10 cellular contexts compared by ENCODE assay signal in genomic region chr1:153668672-153669071, GRCh38. TPM values are rescaled to one million over a fixed set of nuclear protein-coding genes. Genes with fewer than 3 reads are reported as not detected.
DNase-seq lines count a peak whose midpoint lies in the region; ATAC-seq and TF ChIP-seq lines count a peak whose summit lies in the region.
"Not testable (repeated sequence)": the region's sequence is repeated elsewhere in the genome, so short reads cannot be mapped to it uniquely, and the experiment has no call there.
"Had no signal": no experiment of that assay in that cellular context is flagged by ENCODE, and none has a peak within 500 bp of the region (broad histone marks: within the 10 kb centered on the region; RNA-seq: fewer than 3 reads in every experiment).

No MANE protein-coding gene starts in this region.

- POLR2A ChIA-PET in CD4-positive, alpha-beta T cell (lab: Charles Lee) = interaction anchor here (0.9 to 1.7 kb wide), 3 partner anchors 10 to 322 kb away, joined by 3 to 4 read pairs (median 4); partner anchors contain the start of genes CHTOP, RPS27 and SNAPIN
- POLR2A ChIA-PET in HEK293 (lab: Yijun Ruan, JAX) = not testable (repeated sequence)
- POLR2A ChIA-PET in PC-3 (lab: Charles Lee; ENCODE audit: unreplicated experiment) (interaction anchor here (0.6 to 0.7 kb wide), 2 partner anchors 35 to 97 kb away, joined by 3 to 4 read pairs; partner anchors contain the start of gene CHTOP), MCF 10A (lab: Yijun Ruan, JAX) (interaction anchor here (0.6 to 8.0 kb wide), 9 partner anchors 8 to 353 kb away, joined by 3 to 80 read pairs (median 11); partner anchors contain the start of genes CHTOP, S100A14, S100A16 and SLC27A3)

- not testable (repeated sequence) for ATAC-seq in CD4-positive, alpha-beta T cell (ENCODE audit: poor library complexity); PC-3

- not testable (repeated sequence) for H3K9me3 Mint-ChIP-seq in CD4-positive, alpha-beta T cell; activated T-cell treated with anti-CD3 and anti-CD28 coated beads, Interleukin-2, amount 50 U/mL, for 24 hours; MCF 10A (ENCODE audit: unreplicated experiment); osteocyte (ENCODE audit: unreplicated experiment); type B pancreatic cell

- H3K27me3 Mint-ChIP-seq in CD4-positive, alpha-beta T cell; activated T-cell treated with anti-CD3 and anti-CD28 coated beads, Interleukin-2, amount 50 U/mL, for 24 hours; MCF 10A (ENCODE audit: insufficient read depth, unreplicated experiment); osteocyte (ENCODE audit: unreplicated experiment); type B pancreatic cell: not testable (repeated sequence)

- not testable (repeated sequence) for DNase-seq in CD4-positive, alpha-beta T cell; PC-3; MCF 10A (ENCODE audit: unreplicated experiment); hepatocyte (ENCODE audit: low spot score); osteocyte (ENCODE audit: extremely low spot score, unreplicated experiment); type B pancreatic cell (ENCODE audit: extremely low spot score, unreplicated experiment)
- peak; percentile 16 for DNase-seq in activated T-cell treated with anti-CD3 and anti-CD28 coated beads, Interleukin-2, amount 50 U/mL, for 24 hours

- peaks cover 18% of the 10 kb centered on the region for H4K20me1 ChIP-seq in PC-3 (ENCODE audit: low read length)
- not testable (repeated sequence) for H4K20me1 ChIP-seq in hepatocyte (ENCODE audit: insufficient read depth, poor library complexity, severe bottlenecking)

- H3K9me3 ChIP-seq in CD4-positive, alpha-beta T cell (ENCODE audit: control insufficient read depth, low read length); HEK293 (ENCODE audit: control insufficient read depth, insufficient read depth, low read depth, low read length); PC-3 (ENCODE audit: low read length); hepatocyte (ENCODE audit: low read depth): not testable (repeated sequence)

- not testable (repeated sequence) for H3K9me2 ChIP-seq in PC-3 (replicated peaks; ENCODE audit: low read length); hepatocyte (replicated peaks; ENCODE audit: insufficient read depth)

- H3K36me3 Mint-ChIP-seq in CD4-positive, alpha-beta T cell (ENCODE audit: low read depth) = peaks cover 50% of the 10 kb centered on the region
- not testable (repeated sequence) for H3K36me3 Mint-ChIP-seq in activated T-cell treated with anti-CD3 and anti-CD28 coated beads, Interleukin-2, amount 50 U/mL, for 24 hours (ENCODE audit: low read depth); MCF 10A (ENCODE audit: insufficient read depth, unreplicated experiment)
- peaks cover 37% of the 10 kb centered on the region for H3K36me3 Mint-ChIP-seq in osteocyte (ENCODE audit: unreplicated experiment)
- peaks cover 30% of the 10 kb centered on the region for H3K36me3 Mint-ChIP-seq in type B pancreatic cell

- not testable (repeated sequence) for H3K9ac ChIP-seq in PC-3 (ENCODE audit: low read length)

- H3K27me3 ChIP-seq in CD4-positive, alpha-beta T cell (ENCODE audit: control insufficient read depth, insufficient read depth, low read length); PC-3 (ENCODE audit: low read length); hepatocyte: not testable (repeated sequence)

- CTCF ChIA-PET in CD4-positive, alpha-beta T cell (lab: Charles Lee); PC-3 (lab: Charles Lee): not testable (repeated sequence)
- CTCF ChIA-PET in HEK293 (lab: Yijun Ruan, JAX) = interaction anchor here (0.6 to 1.2 kb wide), 5 partner anchors 10 to 604 kb away, joined by 3 read pairs; partner anchors contain the start of genes S100A1, S100A13 and SNAPIN
- CTCF ChIA-PET in MCF 10A (lab: Yijun Ruan, JAX) = interaction anchor here (0.5 to 14.1 kb wide), 5 partner anchors 9 to 265 kb away, joined by 3 to 273 read pairs (median 13); partner anchors contain the start of gene NPR1

- 97% methylated on average over 8 of the region's 8 CpGs for WGBS in hepatocyte (ENCODE audit: low lambda C conversion rate, missing lambda C conversion rate)

- H3F3A ChIP-seq in PC-3 (ENCODE audit: low read length, unreplicated experiment) = peaks cover 25% of the 10 kb centered on the region

- H3K36me3 ChIP-seq in HEK293 (ENCODE audit: control insufficient read depth in 2 of 2, insufficient read depth in 1 of 2, low read length in 2 of 2) (peaks cover 59 to 67% of the 10 kb centered on the region in 2 experiments), PC-3 (ENCODE audit: low read depth, low read length) (peaks cover 64% of the 10 kb centered on the region)
- not testable (repeated sequence) for H3K36me3 ChIP-seq in hepatocyte (replicated peaks; ENCODE audit: insufficient read depth, low read depth)

- H3K27ac ChIP-seq in CD4-positive, alpha-beta T cell (ENCODE audit: low read depth, low read length); HEK293 (ENCODE audit: extremely low read depth, low read depth, low read length); PC-3 (ENCODE audit: low read length); hepatocyte: not testable (repeated sequence)

- not testable (repeated sequence) for TF ChIP-seq CTCF in CD4-positive, alpha-beta T cell (IDR thresholded peaks at IDR 0.05); HEK293 (tag by site-specific recombination; IDR thresholded peaks at IDR 0.05); PC-3 (conservative IDR thresholded peaks at IDR 0.05; ENCODE audit: low read depth, low read length); MCF 10A (IDR thresholded peaks at IDR 0.05; ENCODE audit: unreplicated experiment); hepatocyte (IDR thresholded peaks at IDR 0.05; ENCODE audit: poor library complexity); osteocyte (IDR thresholded peaks at IDR 0.05); type B pancreatic cell (conservative IDR thresholded peaks at IDR 0.05)

- H3K27ac Mint-ChIP-seq in CD4-positive, alpha-beta T cell; activated T-cell treated with anti-CD3 and anti-CD28 coated beads, Interleukin-2, amount 50 U/mL, for 24 hours; MCF 10A (ENCODE audit: low read depth, unreplicated experiment); osteocyte (ENCODE audit: unreplicated experiment): not testable (repeated sequence)
- H3K27ac Mint-ChIP-seq in type B pancreatic cell = peak overlapping the region; percentile 38

- BruUV-seq in PC-3 (replicated peaks; lab: Mats Ljungman, UMichigan); MCF 10A (replicated peaks; lab: Mats Ljungman, UMichigan): not testable (repeated sequence)

- H2AFZ ChIP-seq in PC-3 (ENCODE audit: low read length); hepatocyte: not testable (repeated sequence)

- H3K4me2 ChIP-seq in PC-3 (ENCODE audit: low read length) (peak overlapping the region; percentile 94), hepatocyte (peak overlapping the region; percentile 88)

- intact Hi-C loops in CD4-positive, alpha-beta T cell (cut with DNase I, micrococcal nuclease) = loop anchor here in 1 of 2 experiments (1.0 kb wide), 1 partner anchor 9 kb away; no protein-coding TSS in a partner anchor
- intact Hi-C loops in PC-3 (cut with micrococcal nuclease); MCF 10A (cut with micrococcal nuclease): not testable (repeated sequence)

- H3K4me3 ChIP-seq in HEK293 (ENCODE audit: low read depth, low read length); hepatocyte: not testable (repeated sequence)
- peak overlapping the region; percentile 89; the same call in 1 of the 2 replicates for H3K4me3 ChIP-seq in PC-3 (ENCODE audit: low read length)

- not testable (repeated sequence) for H3K4me1 ChIP-seq in HEK293 (ENCODE audit: control insufficient read depth, insufficient read depth, low read length); hepatocyte (ENCODE audit: insufficient read depth)
- H3K4me1 ChIP-seq in PC-3 (ENCODE audit: insufficient read depth, low read length) = peaks cover 17% of the 10 kb centered on the region

- peaks cover 25% of the 10 kb centered on the region for H3K4me1 Mint-ChIP-seq in CD4-positive, alpha-beta T cell (ENCODE audit: low read depth)
- H3K4me1 Mint-ChIP-seq in activated T-cell treated with anti-CD3 and anti-CD28 coated beads, Interleukin-2, amount 50 U/mL, for 24 hours (ENCODE audit: low read depth) = peaks cover 40% of the 10 kb centered on the region
- not testable (repeated sequence) for H3K4me1 Mint-ChIP-seq in MCF 10A (ENCODE audit: insufficient read depth, unreplicated experiment)
- H3K4me1 Mint-ChIP-seq in osteocyte (ENCODE audit: unreplicated experiment) = peaks cover 18% of the 10 kb centered on the region
- H3K4me1 Mint-ChIP-seq in type B pancreatic cell (ENCODE audit: unreplicated experiment) = peaks cover 24% of the 10 kb centered on the region

- peaks cover 50% of the 10 kb centered on the region for H3K79me2 ChIP-seq in PC-3 (ENCODE audit: low read length)
- peaks cover 30% of the 10 kb centered on the region for H3K79me2 ChIP-seq in hepatocyte

- peak overlapping the region; percentile 83 for H3K4me3 Mint-ChIP-seq in CD4-positive, alpha-beta T cell
- not testable (repeated sequence) for H3K4me3 Mint-ChIP-seq in activated T-cell treated with anti-CD3 and anti-CD28 coated beads, Interleukin-2, amount 50 U/mL, for 24 hours
- H3K4me3 Mint-ChIP-seq in MCF 10A (ENCODE audit: unreplicated experiment) = peak overlapping the region; percentile 54
- H3K4me3 Mint-ChIP-seq in osteocyte (ENCODE audit: unreplicated experiment) = peak overlapping the region; percentile 44
- H3K4me3 Mint-ChIP-seq in type B pancreatic cell = peak overlapping the region; percentile 85

RNA-seq across cellular contexts. Expression of gene ILF2, which starts 2.1 kb away (rescaled TPM):
- total RNA-seq in CD4-positive, alpha-beta T cell = 100 to 1,000 TPM; 140 to 147 TPM
- total RNA-seq in PC-3 (2014; rRNA removed) (398 and 439 TPM in 2 replicates), MCF 10A (2022) (348 and 374 TPM in 2 replicates), hepatocyte (173 and 191 TPM in 2 replicates), osteocyte (151 and 157 TPM in 2 replicates), type B pancreatic cell (ENCODE audit: low replicate concordance) (241 and 291 TPM in 2 replicates)
- polyA plus RNA-seq in hepatocyte = 177 and 178 TPM in 2 replicates

RNA-seq across cellular contexts. Expression of gene NPR1, which starts 9.8 kb away (rescaled TPM):
- total RNA-seq in CD4-positive, alpha-beta T cell = not detected
- total RNA-seq in PC-3 (2014; rRNA removed) (0.46 and 0.84 TPM in 2 replicates), MCF 10A (2022) (not detected in 2 replicates), hepatocyte (2.5 and 2.8 TPM in 2 replicates), osteocyte (0.16 TPM in 1 of 2 replicates, not detected in the other), type B pancreatic cell (ENCODE audit: low replicate concordance) (2.2 and 2.4 TPM in 2 replicates)
- 3.0 and 4.3 TPM in 2 replicates for polyA plus RNA-seq in hepatocyte

RNA-seq across cellular contexts. Expression of gene SNAPIN, which starts 10.2 kb away (rescaled TPM):
- total RNA-seq in CD4-positive, alpha-beta T cell = 1 to 10 TPM; 7.2 to 7.3 TPM
- total RNA-seq in PC-3 (2014; rRNA removed) (46.4 and 82.0 TPM in 2 replicates), MCF 10A (2022) (55.9 and 63.7 TPM in 2 replicates), hepatocyte (40.9 and 41.4 TPM in 2 replicates), osteocyte (39.7 and 46.3 TPM in 2 replicates), type B pancreatic cell (ENCODE audit: low replicate concordance) (28.2 and 40.3 TPM in 2 replicates)
- polyA plus RNA-seq in hepatocyte = 63.2 and 68.4 TPM in 2 replicates

RNA-seq across cellular contexts. Expression of gene CHTOP, which starts 34.8 kb away (rescaled TPM):
- 100 to 1,000 TPM in 1 of 2 experiments, 10 to 100 TPM in 1; 97.1 to 102 TPM for total RNA-seq in CD4-positive, alpha-beta T cell
- total RNA-seq in PC-3 (2014; rRNA removed) (101 and 112 TPM in 2 replicates), MCF 10A (2022) (147 and 156 TPM in 2 replicates), hepatocyte (56.2 and 65.5 TPM in 2 replicates), osteocyte (74.3 and 75.2 TPM in 2 replicates), type B pancreatic cell (ENCODE audit: low replicate concordance) (87.5 and 108 TPM in 2 replicates)
- 40.6 and 50.7 TPM in 2 replicates for polyA plus RNA-seq in hepatocyte

RNA-seq across cellular contexts. Expression of gene S100A1, which starts 40.4 kb away (rescaled TPM):
- total RNA-seq in CD4-positive, alpha-beta T cell = not detected
- total RNA-seq in PC-3 (2014; rRNA removed) (0.29 TPM in 1 of 2 replicates, not detected in the other), MCF 10A (2022) (0.74 TPM in 1 of 2 replicates, not detected in the other), hepatocyte (2.7 and 15.0 TPM in 2 replicates), osteocyte (1.1 TPM in 1 of 2 replicates, not detected in the other), type B pancreatic cell (ENCODE audit: low replicate concordance) (0.97 TPM in 1 of 2 replicates, not detected in the other)
- 1.3 and 4.0 TPM in 2 replicates for polyA plus RNA-seq in hepatocyte
- total RNA-seq: H1, Peyer's patch had no signal
